Comparison of ENCODE assay signal across 13 cellular contexts in genomic region chr22:19664406-19664805, GRCh38. TPM values are rescaled to one million over a fixed set of nuclear protein-coding genes. Genes with fewer than 3 reads are reported as not detected.
"Had no signal": no experiment of that assay in that cellular context is flagged by ENCODE, and none has a peak within 500 bp of the region (broad histone marks: within the 10 kb centered on the region; RNA-seq: fewer than 3 reads in every experiment).

No MANE protein-coding gene starts in this region.

- H3K9me3 Mint-ChIP-seq: neural crest cell had no signal

- H3K36me3 ChIP-seq: adrenal gland, pancreas, tibial nerve, vagina had no signal

- H3K9me3 ChIP-seq: adrenal gland, body of pancreas, pancreas, tibial nerve, vagina had no signal

- H3K4me3 ChIP-seq: adrenal gland, body of pancreas, pancreas, skin epidermis, tibial nerve, vagina had no signal

- DNase-seq: activated naive CD4-positive, alpha-beta T cell treated with anti-CD3 and anti-CD28 coated beads, Interleukin-2, amount 50 U/mL, for 16 hours; cerebellar nuclear complex; pancreas; T-helper 17 cell had no signal

- H3K27ac Mint-ChIP-seq: T-helper 17 cell had no signal

- H3K4me3 Mint-ChIP-seq: neural crest cell, T-helper 17 cell had no signal

- H3K27me3 ChIP-seq: adrenal gland, body of pancreas, dorsolateral prefrontal cortex, pancreas, tibial nerve, vagina had no signal

- ATAC-seq: esophagus mucosa, T-helper 17 cell had no signal

- H3K27ac ChIP-seq: body of pancreas, pancreas, skin epidermis, vagina had no signal

- H3K4me1 ChIP-seq: body of pancreas, pancreas had no signal

RNA-seq across cellular contexts. Expression of gene GP1BB, which starts 58.9 kb away (rescaled TPM):
- total RNA-seq: left ventricle myocardium superior had no signal
